ENCODE assay signal across 9 cellular contexts in the genomic region with DNA sequence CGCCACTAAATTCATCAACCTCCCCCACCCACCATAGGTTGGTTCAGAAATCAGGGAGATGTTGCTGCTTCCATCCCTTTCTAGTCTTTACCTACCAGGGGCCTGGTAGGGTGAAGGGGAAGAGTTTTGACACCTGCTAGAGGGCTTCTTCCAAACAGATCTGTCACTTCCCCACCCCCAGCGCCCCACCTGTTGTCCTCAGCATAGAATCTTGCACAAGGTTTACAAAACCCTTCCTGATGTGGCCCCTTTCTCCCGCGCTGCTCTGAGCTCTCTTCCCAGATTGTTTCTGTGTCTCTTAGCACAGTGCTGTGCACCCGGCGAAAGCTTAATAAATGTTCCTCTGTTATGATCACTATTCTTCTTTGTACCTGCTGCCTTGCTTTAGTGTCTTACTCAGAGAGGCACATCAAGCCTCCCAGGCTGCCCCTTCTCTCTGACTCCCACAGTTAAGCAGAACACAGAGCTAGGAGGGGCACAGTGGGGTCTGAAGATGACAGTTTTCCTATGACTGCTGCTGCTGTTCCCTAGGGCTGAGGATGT. TPM values are rescaled to one million over a fixed set of nuclear protein-coding genes. Genes with fewer than 3 reads are reported as not detected.
DNase-seq lines count a peak whose midpoint lies in the region; ATAC-seq and TF ChIP-seq lines count a peak whose summit lies in the region.
"Had no signal": no experiment of that assay in that cellular context is flagged by ENCODE, and none has a peak within 500 bp of the region (broad histone marks: within the 10 kb centered on the region; RNA-seq: fewer than 3 reads in every experiment).

No MANE protein-coding gene starts in this region.

- no peak for TF ChIP-seq CTCF in osteocyte (IDR thresholded peaks at IDR 0.05)

- DNase-seq in T-helper 1 cell: no peak
- peak; percentile 32 for DNase-seq in NCI-H69 (lab: John Stamatoyannopoulos, UW)
- no peak for DNase-seq in effector memory CD8-positive, alpha-beta T cell
- DNase-seq in osteocyte (ENCODE audit: extremely low spot score, unreplicated experiment): no peak
- DNase-seq in effector memory CD4-positive, alpha-beta T cell: no peak
- no peak for DNase-seq in NCI-H2029 (lab: John Stamatoyannopoulos, UW)
- DNase-seq in germinal center (ENCODE audit: low spot score): no peak
- DNase-seq: uterus had no signal

- peaks cover 2% of the 10 kb centered on the region for H3K36me3 Mint-ChIP-seq in T-helper 1 cell treated with Interleukin-12 subunit alpha and Interleukin-12 subunit beta and Interleukin-4 antibody, amounts not matched to agents 30 μg/mL and 1 μg/mL, for 36 hours (ENCODE audit: low read depth)
- peaks cover 5% of the 10 kb centered on the region for H3K36me3 Mint-ChIP-seq in effector memory CD8-positive, alpha-beta T cell (ENCODE audit: insufficient read depth)
- no peaks in the 10 kb centered on the region for H3K36me3 Mint-ChIP-seq in osteocyte (ENCODE audit: unreplicated experiment)

- peaks cover 4% of the 10 kb centered on the region for H3K27me3 Mint-ChIP-seq in T-helper 1 cell treated with Interleukin-12 subunit alpha and Interleukin-12 subunit beta and Interleukin-4 antibody, amounts not matched to agents 30 μg/mL and 1 μg/mL, for 36 hours (ENCODE audit: low read depth)
- H3K27me3 Mint-ChIP-seq in effector memory CD8-positive, alpha-beta T cell: no peaks in the 10 kb centered on the region
- H3K27me3 Mint-ChIP-seq in osteocyte (ENCODE audit: unreplicated experiment): peaks cover 17% of the 10 kb centered on the region

- H3K9me3 ChIP-seq in effector memory CD4-positive, alpha-beta T cell (ENCODE audit: control insufficient read depth, low read length): no peaks in the 10 kb centered on the region
- H3K9me3 ChIP-seq: uterus had no signal

- no peak for ATAC-seq in effector memory CD8-positive, alpha-beta T cell (replicated peaks)

- H3K4me1 Mint-ChIP-seq in T-helper 1 cell treated with Interleukin-12 subunit alpha and Interleukin-12 subunit beta and Interleukin-4 antibody, amounts not matched to agents 30 μg/mL and 1 μg/mL, for 36 hours (ENCODE audit: low read depth): peaks cover 28% of the 10 kb centered on the region
- H3K4me1 Mint-ChIP-seq in effector memory CD8-positive, alpha-beta T cell (ENCODE audit: low read depth in 2 of 2): peaks cover 21 to 25% of the 10 kb centered on the region in 2 donors
- peaks cover 24% of the 10 kb centered on the region for H3K4me1 Mint-ChIP-seq in osteocyte (ENCODE audit: unreplicated experiment)

- no peak overlapping the region for H3K27ac ChIP-seq in effector memory CD4-positive, alpha-beta T cell (ENCODE audit: insufficient read depth, low read length, poor library complexity, severe bottlenecking)
- H3K27ac ChIP-seq: uterus had no signal

- no peak overlapping the region for H3K27ac Mint-ChIP-seq in T-helper 1 cell treated with Interleukin-12 subunit alpha and Interleukin-12 subunit beta and Interleukin-4 antibody, amounts not matched to agents 30 μg/mL and 1 μg/mL, for 36 hours
- peak overlapping the region in 1 of 2 donors; percentile 84 for H3K27ac Mint-ChIP-seq in effector memory CD8-positive, alpha-beta T cell
- no peak overlapping the region for H3K27ac Mint-ChIP-seq in osteocyte (ENCODE audit: unreplicated experiment)

- H3K36me3 ChIP-seq in effector memory CD4-positive, alpha-beta T cell (ENCODE audit: control insufficient read depth, insufficient read depth, low read length): no peaks in the 10 kb centered on the region
- H3K36me3 ChIP-seq: uterus had no signal

- H3K4me1 ChIP-seq in effector memory CD4-positive, alpha-beta T cell (ENCODE audit: control insufficient read depth, insufficient read depth, low read length, poor library complexity, severe bottlenecking): peaks cover 12% of the 10 kb centered on the region

- H3K4me3 Mint-ChIP-seq in T-helper 1 cell treated with Interleukin-12 subunit alpha and Interleukin-12 subunit beta and Interleukin-4 antibody, amounts not matched to agents 30 μg/mL and 1 μg/mL, for 36 hours: peak overlapping the region; percentile 26
- H3K4me3 Mint-ChIP-seq in effector memory CD8-positive, alpha-beta T cell: peak overlapping the region; percentile 93 to 98
- H3K4me3 Mint-ChIP-seq in osteocyte (ENCODE audit: unreplicated experiment): peak overlapping the region; percentile 85

- H3K27me3 ChIP-seq in effector memory CD4-positive, alpha-beta T cell (replicated peaks; ENCODE audit: control insufficient read depth, insufficient read depth, low read length, poor library complexity, severe bottlenecking): no peaks in the 10 kb centered on the region
- H3K27me3 ChIP-seq: uterus had no signal

- H3K4me3 ChIP-seq in effector memory CD4-positive, alpha-beta T cell (ENCODE audit: insufficient read depth, low read depth, low read length, poor library complexity, severe bottlenecking): no peak overlapping the region

- H3K9me3 Mint-ChIP-seq in T-helper 1 cell treated with Interleukin-12 subunit alpha and Interleukin-12 subunit beta and Interleukin-4 antibody, amounts not matched to agents 30 μg/mL and 1 μg/mL, for 36 hours: no peaks in the 10 kb centered on the region
- no peaks in the 10 kb centered on the region for H3K9me3 Mint-ChIP-seq in effector memory CD8-positive, alpha-beta T cell
- H3K9me3 Mint-ChIP-seq in osteocyte (ENCODE audit: unreplicated experiment): no peaks in the 10 kb centered on the region

RNA-seq across cellular contexts. Expression of gene C10orf95, which starts 11.2 kb away (rescaled TPM):
- total RNA-seq in osteocyte: not detected in 2 replicates

RNA-seq across cellular contexts. Expression of gene CUEDC2, which starts 30.2 kb away (rescaled TPM):
- total RNA-seq in osteocyte: 81.3 and 82.1 TPM in 2 replicates

RNA-seq across cellular contexts. Expression of gene ACTR1A, which starts 39.9 kb away (rescaled TPM):
- 120 and 123 TPM in 2 replicates for total RNA-seq in osteocyte

RNA-seq across cellular contexts. Expression of gene SUFU, which starts 41.2 kb away (rescaled TPM):
- total RNA-seq in osteocyte: 16.4 and 16.9 TPM in 2 replicates

RNA-seq across cellular contexts. Expression of gene FBXL15, which starts 41.9 kb away (rescaled TPM):
- 9.8 and 10.5 TPM in 2 replicates for total RNA-seq in osteocyte

Comparison
In these comparisons a context has a peak if more than half of its experiments do, and no peak if none do; other contexts are left out.
1. H3K4me3 Mint-ChIP-seq: peak in every context shown above with its lines; median percentile 96 in effector memory CD8-positive, alpha-beta T cell; 85 in osteocyte; 26 in T-helper 1 cell treated with Interleukin-12 subunit alpha and Interleukin-12 subunit beta and Interleukin-4 antibody, amounts not matched to agents 30 μg/mL and 1 μg/mL, for 36 hours.